ENCODE assay signal across 8 cellular contexts in genomic region chr5:43193171-43193951, GRCh38. TPM values are rescaled to one million over a fixed set of nuclear protein-coding genes. Genes with fewer than 3 reads are reported as not detected.
DNase-seq lines count a peak whose midpoint lies in the region; ATAC-seq and TF ChIP-seq lines count a peak whose summit lies in the region.
"Had no signal": no experiment of that assay in that cellular context is flagged by ENCODE, and none has a peak within 500 bp of the region (broad histone marks: within the 10 kb centered on the region; RNA-seq: fewer than 3 reads in every experiment).

No MANE protein-coding gene starts in this region.

- H3K79me2 ChIP-seq in neural progenitor cell (ENCODE audit: low read depth) = no peaks in the 10 kb centered on the region

- WGBS in urinary bladder = 4% methylated on average over 13 of the region's 13 CpGs

- peaks cover 49% of the 10 kb centered on the region for H3K27me3 ChIP-seq in neural progenitor cell
- H3K27me3 ChIP-seq: pancreas had no signal

- H3K9ac ChIP-seq in neural progenitor cell = no peak overlapping the region

- H3K4me3 ChIP-seq in fibroblast of villous mesenchyme (ENCODE audit: low read depth, low read length) (peak overlapping the region; percentile 62), neural progenitor cell (peak overlapping the region; percentile 70), urinary bladder (ENCODE audit: low read depth, low read length) (peak overlapping the region; percentile 51)

- H3K27ac ChIP-seq in neural progenitor cell (no peak overlapping the region), urinary bladder (ENCODE audit: low read depth) (no peak overlapping the region)
- H3K27ac ChIP-seq: pancreas had no signal

- peaks cover 40% of the 10 kb centered on the region for H3K4me1 Mint-ChIP-seq in activated T-helper 1 cell treated with anti-CD3 and anti-CD28 coated beads, Interleukin-12 subunit alpha, Interleukin-12 subunit beta, Interleukin-2, Interleukin-4 antibody, amounts not matched to agents 30 ng/mL and 10 ng/mL and 1 ng/mL, durations not matched to agents 14 hours and 24 hours and 36 hours (ENCODE audit: low read depth)
- H3K4me1 Mint-ChIP-seq in neural progenitor cell = peaks cover 25% of the 10 kb centered on the region

- DNase-seq in NCI-H446 treated with DMSO at 0.1 percent for 48 hours (lab: John Stamatoyannopoulos, UW) (peak; percentile 83), fibroblast of villous mesenchyme (ENCODE audit: low read depth) (peak; percentile 91), neural progenitor cell (ENCODE audit: low spot score) (peak; percentile 56)
- peak; percentile 19 for DNase-seq in activated T-helper 1 cell treated with anti-CD3 and anti-CD28 coated beads, Interleukin-12 subunit alpha, Interleukin-12 subunit beta, Interleukin-2, Interleukin-4 antibody, amounts not matched to agents 30 ng/mL and 10 ng/mL and 1 ng/mL, durations not matched to agents 14 hours and 24 hours and 36 hours (ENCODE audit: low spot score)

- TF ChIP-seq CTCF in fibroblast of villous mesenchyme (IDR thresholded peaks at IDR 0.05; ENCODE audit: insufficient read depth, low read depth, low read length) (no peak), neural progenitor cell (IDR thresholded peaks at IDR 0.05) (no peak)

- H3F3A ChIP-seq in neural progenitor cell (ENCODE audit: low read depth) = peaks cover 16% of the 10 kb centered on the region

- H3K9me3 ChIP-seq in neural progenitor cell (ENCODE audit: low read depth) = no peaks in the 10 kb centered on the region
- H3K9me3 ChIP-seq: pancreas had no signal

- H3K4me2 ChIP-seq in neural progenitor cell = peak overlapping the region; percentile 99

- H3K27me3 Mint-ChIP-seq in activated T-helper 1 cell treated with anti-CD3 and anti-CD28 coated beads, Interleukin-12 subunit alpha, Interleukin-12 subunit beta, Interleukin-2, Interleukin-4 antibody, amounts not matched to agents 30 ng/mL and 10 ng/mL and 1 ng/mL, durations not matched to agents 14 hours and 24 hours and 36 hours (ENCODE audit: insufficient read depth) = peaks cover 22% of the 10 kb centered on the region
- peaks cover 17% of the 10 kb centered on the region for H3K27me3 Mint-ChIP-seq in neural progenitor cell (ENCODE audit: insufficient read depth, low read depth)

- H3K36me3 ChIP-seq in neural progenitor cell (no peaks in the 10 kb centered on the region), urinary bladder (ENCODE audit: insufficient read depth) (no peaks in the 10 kb centered on the region)
- H3K36me3 ChIP-seq: pancreas had no signal

- peak overlapping the region; percentile 85 for H3K4me3 Mint-ChIP-seq in activated T-helper 1 cell treated with anti-CD3 and anti-CD28 coated beads, Interleukin-12 subunit alpha, Interleukin-12 subunit beta, Interleukin-2, Interleukin-4 antibody, amounts not matched to agents 30 ng/mL and 10 ng/mL and 1 ng/mL, durations not matched to agents 14 hours and 24 hours and 36 hours
- H3K4me3 Mint-ChIP-seq in neural progenitor cell = peak overlapping the region; percentile 88

- H4K20me1 ChIP-seq in neural progenitor cell (ENCODE audit: low read depth) = peaks cover 8% of the 10 kb centered on the region

- H2AFZ ChIP-seq in neural progenitor cell (replicated peaks) = no peak overlapping the region

- H3K4me1 ChIP-seq in neural progenitor cell (peaks cover 26% of the 10 kb centered on the region), urinary bladder (ENCODE audit: insufficient read depth) (no peaks in the 10 kb centered on the region)

- ATAC-seq in GM18499 (IDR thresholded peaks at IDR 0.05; ENCODE audit: insufficient read depth, unreplicated experiment) (peak; percentile 56), HG02798 (IDR thresholded peaks at IDR 0.05; ENCODE audit: poor library complexity, unreplicated experiment) (peak; percentile 39)

- peak overlapping the region; percentile 89 for H3K27ac Mint-ChIP-seq in activated T-helper 1 cell treated with anti-CD3 and anti-CD28 coated beads, Interleukin-12 subunit alpha, Interleukin-12 subunit beta, Interleukin-2, Interleukin-4 antibody, amounts not matched to agents 30 ng/mL and 10 ng/mL and 1 ng/mL, durations not matched to agents 14 hours and 24 hours and 36 hours
- no peak overlapping the region for H3K27ac Mint-ChIP-seq in neural progenitor cell

- intact Hi-C loops in activated T-helper 1 cell treated with anti-CD3 and anti-CD28 coated beads, Interleukin-12 subunit alpha, Interleukin-12 subunit beta, Interleukin-2, Interleukin-4 antibody, amounts not matched to agents 30 ng/mL and 10 ng/mL and 1 ng/mL, durations not matched to agents 14 hours and 24 hours and 36 hours (cut with micrococcal nuclease) = loop anchor here (1.0 to 5.0 kb wide), 10 partner anchors 72 to 322 kb away; partner anchors contain the start of genes C5orf34, HMGCS1 and TMEM267

- H3K36me3 Mint-ChIP-seq in activated T-helper 1 cell treated with anti-CD3 and anti-CD28 coated beads, Interleukin-12 subunit alpha, Interleukin-12 subunit beta, Interleukin-2, Interleukin-4 antibody, amounts not matched to agents 30 ng/mL and 10 ng/mL and 1 ng/mL, durations not matched to agents 14 hours and 24 hours and 36 hours (ENCODE audit: low read depth) = no peaks in the 10 kb centered on the region
- no peaks in the 10 kb centered on the region for H3K36me3 Mint-ChIP-seq in neural progenitor cell

- no peaks in the 10 kb centered on the region for H3K9me3 Mint-ChIP-seq in activated T-helper 1 cell treated with anti-CD3 and anti-CD28 coated beads, Interleukin-12 subunit alpha, Interleukin-12 subunit beta, Interleukin-2, Interleukin-4 antibody, amounts not matched to agents 30 ng/mL and 10 ng/mL and 1 ng/mL, durations not matched to agents 14 hours and 24 hours and 36 hours
- no peaks in the 10 kb centered on the region for H3K9me3 Mint-ChIP-seq in neural progenitor cell

RNA-seq across cellular contexts. Expression of gene NIM1K, which starts 1.3 kb away (rescaled TPM):
- total RNA-seq in activated T-helper 1 cell treated with anti-CD3 and anti-CD28 coated beads, Interleukin-12 subunit alpha, Interleukin-12 subunit beta, Interleukin-2, Interleukin-4 antibody, amounts not matched to agents 30 ng/mL and 10 ng/mL and 1 ng/mL, durations not matched to agents 14 hours and 24 hours and 36 hours = 0.39 and 0.67 TPM in 2 replicates
- total RNA-seq in fibroblast of villous mesenchyme = under 0.01 and 0.43 TPM in 2 replicates
- not detected in 2 replicates for total RNA-seq in neural progenitor cell (ENCODE audit: low replicate concordance)
- 0.53 TPM for total RNA-seq in urinary bladder
- 1.3 TPM for polyA plus RNA-seq in urinary bladder

Comparison
In these comparisons a context has a peak if more than half of its experiments do, and no peak if none do; other contexts are left out.
1. DNase-seq: peak in every context shown above with its lines; median percentile 91 in fibroblast of villous mesenchyme; 83 in NCI-H446 treated with DMSO at 0.1 percent for 48 hours; 56 in neural progenitor cell; 19 in activated T-helper 1 cell treated with anti-CD3 and anti-CD28 coated beads, Interleukin-12 subunit alpha, Interleukin-12 subunit beta, Interleukin-2, Interleukin-4 antibody, amounts not matched to agents 30 ng/mL and 10 ng/mL and 1 ng/mL, durations not matched to agents 14 hours and 24 hours and 36 hours.